In the genomic region with DNA sequence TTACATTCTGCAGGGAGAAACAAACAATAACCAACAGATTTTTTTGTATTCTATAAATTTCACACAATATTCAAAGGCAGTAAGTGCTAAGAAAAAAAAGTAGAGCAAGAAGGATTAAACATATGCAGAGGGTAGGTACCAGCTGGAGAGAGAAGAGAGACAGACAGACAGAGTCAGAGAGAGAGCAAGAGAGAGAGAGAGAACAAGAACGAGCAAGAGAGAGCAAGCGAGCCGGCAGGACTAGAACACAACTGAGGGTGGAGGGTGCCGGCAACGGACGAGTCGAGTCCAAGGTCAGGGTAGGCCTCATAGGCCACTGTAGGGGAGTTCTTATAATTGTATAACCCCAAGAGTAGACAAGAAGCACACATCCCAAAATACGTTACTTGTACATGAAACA, we compare ENCODE assay signal across 28 cellular contexts.
"Had no signal": no experiment of that assay in that cellular context is flagged by ENCODE, and none has a peak within 500 bp of the region (broad histone marks: within the 10 kb centered on the region; RNA-seq: fewer than 3 reads in every experiment).

No MANE protein-coding gene starts in this region.

- H3K4me2 ChIP-seq: smooth muscle cell had no signal

- H3K4me3 Mint-ChIP-seq: activated CD4-positive, alpha-beta memory T cell treated with anti-CD3 and anti-CD28 coated beads, Interleukin-2, amount 10 ng/mL, durations not matched to agents 7 days and 5 days; activated CD4-positive, alpha-beta T cell treated with anti-CD3 and anti-CD28 coated beads, Interleukin-2, amount 10 ng/mL, durations not matched to agents 7 days and 5 days; activated T-cell treated with anti-CD3 and anti-CD28 coated beads, Interleukin-2, amount 50 U/mL, for 24 hours; central memory CD8-positive, alpha-beta T cell; dendritic cell treated with granulocyte-macrophage colony-stimulating factor and Interleukin-4, amounts not matched to agents 40 ng/mL and 50 ng/mL, for 4 days; naive thymus-derived CD8-positive, alpha-beta T cell; T-cell had no signal

- H3K36me3 ChIP-seq: esophagus squamous epithelium, left ventricle myocardium inferior, right atrium auricular region, suprapubic skin, tibial nerve had no signal

- H3K4me3 ChIP-seq: esophagus squamous epithelium, left ventricle myocardium inferior, right atrium auricular region, smooth muscle cell, suprapubic skin, tibial nerve had no signal

- H3K27me3 ChIP-seq: esophagus squamous epithelium, right atrium auricular region, suprapubic skin, tibial nerve had no signal

- H3K27ac Mint-ChIP-seq: activated CD4-positive, alpha-beta memory T cell treated with anti-CD3 and anti-CD28 coated beads, Interleukin-2, amount 10 ng/mL, durations not matched to agents 7 days and 5 days; activated CD4-positive, alpha-beta T cell treated with anti-CD3 and anti-CD28 coated beads, Interleukin-2, amount 10 ng/mL, durations not matched to agents 7 days and 5 days; activated T-cell treated with anti-CD3 and anti-CD28 coated beads, Interleukin-2, amount 50 U/mL, for 24 hours; dendritic cell treated with granulocyte-macrophage colony-stimulating factor and Interleukin-4, amounts not matched to agents 40 ng/mL and 50 ng/mL, for 4 days; T-cell had no signal

- DNase-seq: activated CD4-positive, alpha-beta memory T cell treated with anti-CD3 and anti-CD28 coated beads, Interleukin-2, amount 10 ng/mL, durations not matched to agents 7 days and 5 days; activated CD4-positive, alpha-beta T cell treated with anti-CD3 and anti-CD28 coated beads for 1 hour; activated CD4-positive, alpha-beta T cell treated with anti-CD3 and anti-CD28 coated beads, Interleukin-2, amount 10 ng/mL, durations not matched to agents 7 days and 5 days; activated CD8-positive, alpha-beta memory T cell treated with anti-CD3 and anti-CD28 coated beads, Interleukin-2, amount 50 U/mL, for 48 hours; activated gamma-delta T cell; activated naive CD4-positive, alpha-beta T cell treated with anti-CD3 and anti-CD28 coated beads, Interleukin-2, amount 50 U/mL, for 16 hours; activated T-cell treated with anti-CD3 and anti-CD28 coated beads, Interleukin-2, amount 50 U/mL, for 24 hours; amygdala; esophagus squamous epithelium; foreskin melanocyte; islet precursor cell; left ventricle myocardium inferior; midbrain; naive thymus-derived CD8-positive, alpha-beta T cell; stimulated activated CD4-positive, alpha-beta T cell treated with anti-CD3 and anti-CD28 coated beads, Interleukin-1b, Interleukin-23, amount 100 ng/mL, for 48 hours; stimulated activated CD4-positive, alpha-beta T cell treated with anti-CD3 and anti-CD28 coated beads, Interleukin-4, amount 100 ng/mL, for 4 hours; stimulated activated CD8-positive, alpha-beta memory T cell treated with anti-CD3 and anti-CD28 coated beads, Interleukin-4, amount 100 ng/mL, for 48 hours; stimulated activated naive CD4-positive, alpha-beta T cell; T-cell; T-helper 9 cell had no signal

- H3K9me3 ChIP-seq: esophagus squamous epithelium, left ventricle myocardium inferior, right atrium auricular region, suprapubic skin, tibial nerve had no signal

- H3K27ac ChIP-seq: epithelial cell of prostate, esophagus squamous epithelium, left ventricle myocardium inferior, right atrium auricular region, suprapubic skin, tibial nerve had no signal

- ATAC-seq: naive thymus-derived CD8-positive, alpha-beta T cell; T-cell had no signal

- FAIRE-seq: bronchial epithelial cell had no signal

- H3K9me3 Mint-ChIP-seq: activated CD4-positive, alpha-beta memory T cell treated with anti-CD3 and anti-CD28 coated beads, Interleukin-2, amount 10 ng/mL, durations not matched to agents 7 days and 5 days; activated CD4-positive, alpha-beta T cell treated with anti-CD3 and anti-CD28 coated beads, Interleukin-2, amount 10 ng/mL, durations not matched to agents 7 days and 5 days; activated T-cell treated with anti-CD3 and anti-CD28 coated beads, Interleukin-2, amount 50 U/mL, for 24 hours; central memory CD8-positive, alpha-beta T cell; dendritic cell treated with granulocyte-macrophage colony-stimulating factor and Interleukin-4, amounts not matched to agents 40 ng/mL and 50 ng/mL, for 4 days; naive thymus-derived CD8-positive, alpha-beta T cell; T-cell had no signal

- H3K27me3 Mint-ChIP-seq: activated CD4-positive, alpha-beta memory T cell treated with anti-CD3 and anti-CD28 coated beads, Interleukin-2, amount 10 ng/mL, durations not matched to agents 7 days and 5 days; activated CD4-positive, alpha-beta T cell treated with anti-CD3 and anti-CD28 coated beads, Interleukin-2, amount 10 ng/mL, durations not matched to agents 7 days and 5 days; activated T-cell treated with anti-CD3 and anti-CD28 coated beads, Interleukin-2, amount 50 U/mL, for 24 hours; central memory CD8-positive, alpha-beta T cell; dendritic cell treated with granulocyte-macrophage colony-stimulating factor and Interleukin-4, amounts not matched to agents 40 ng/mL and 50 ng/mL, for 4 days; naive thymus-derived CD8-positive, alpha-beta T cell; T-cell had no signal

- H3K4me1 ChIP-seq: right atrium auricular region, suprapubic skin had no signal
